Comparison of ENCODE assay signal across 18 cellular contexts in genomic region chrX:9503261-9503660, GRCh38.
"Had no signal": no experiment of that assay in that cellular context is flagged by ENCODE, and none has a peak within 500 bp of the region (broad histone marks: within the 10 kb centered on the region; RNA-seq: fewer than 3 reads in every experiment).

No MANE protein-coding gene starts in this region.

- ATAC-seq: foreskin keratinocyte; gastroesophageal sphincter; heart left ventricle; left cardiac atrium; lower lobe of right lung; natural killer cell treated with Interleukin-12 subunit alpha and Interleukin-12 subunit beta and Interleukin-15 and Interleukin-18, amount 100 ng/mL, for 72 hours; right lobe of liver; stimulated activated effector memory CD8-positive, alpha-beta T cell treated with anti-CD3 and anti-CD28 coated beads, Interleukin-12 subunit alpha, Interleukin-12 subunit beta, amount 100 ng/mL, for 72 hours had no signal

- DNase-seq: dermis blood vessel endothelial cell; effector memory CD4-positive, alpha-beta T cell; foreskin keratinocyte; heart left ventricle; left cardiac atrium; left ventricle myocardium inferior; lower lobe of right lung; naive B cell; right lobe of liver; stimulated activated CD4-positive, alpha-beta T cell treated with anti-CD3 and anti-CD28 coated beads, Interleukin-2, amount 100 ng/mL, for 24 hours; stimulated activated CD4-positive, alpha-beta T cell treated with anti-CD3 and anti-CD28 coated beads, Interleukin-4, amount 100 ng/mL, for 24 hours; stimulated activated naive CD4-positive, alpha-beta T cell treated with Interleukin-2 at 50 U/mL for 16 hours; stomach; testis; tibial artery had no signal
